Comparison of ENCODE assay signal across 8 cellular contexts in genomic region chr18:32930695-32931301, GRCh38.
DNase-seq lines count a peak whose midpoint lies in the region; ATAC-seq and TF ChIP-seq lines count a peak whose summit lies in the region.

No MANE protein-coding gene starts in this region.

- no peak overlapping the region for H3K27ac Mint-ChIP-seq in T-helper 17 cell

- H3K9me3 ChIP-seq in cardiac muscle cell (ENCODE audit: low read depth) = no peaks in the 10 kb centered on the region
- H3K9me3 ChIP-seq in T-helper 17 cell (ENCODE audit: control insufficient read depth, low read length, poor library complexity, severe bottlenecking) = no peaks in the 10 kb centered on the region

- no peak overlapping the region for H3K27ac ChIP-seq in cardiac muscle cell

- intact Hi-C loops in Right ventricle myocardium superior (cut with DNase I) = no loop called here
- intact Hi-C loops in left colon (cut with DNase I, micrococcal nuclease) = no loop called here

- DNase-seq in cardiac muscle cell (ENCODE audit: low read depth in 1 of 2, low spot score in 1 of 2) = peak; percentile 63 to 68
- DNase-seq in Right ventricle myocardium superior = no peak
- DNase-seq in MV-4-11 (lab: John Stamatoyannopoulos, UW) = peak; percentile 60
- DNase-seq in T-helper 17 cell = no peak
- no peak for DNase-seq in left colon
- no peak for DNase-seq in stimulated activated CD4-positive, alpha-beta T cell treated with anti-CD3 and anti-CD28 coated beads, Interleukin-15, amount 100 ng/mL, for 24 hours
- DNase-seq in NCI-H2227 treated with DMSO at 0.1 percent for 48 hours (lab: John Stamatoyannopoulos, UW) = no peak

- no peaks in the 10 kb centered on the region for H3K27me3 ChIP-seq in cardiac muscle cell

- no peaks in the 10 kb centered on the region for H3K4me1 Mint-ChIP-seq in T-helper 17 cell

- H3K4me1 ChIP-seq in cardiac muscle cell (ENCODE audit: low read depth) = no peaks in the 10 kb centered on the region

- H3K36me3 ChIP-seq in cardiac muscle cell = no peaks in the 10 kb centered on the region

- H3K4me3 ChIP-seq in cardiac muscle cell = no peak overlapping the region

- ATAC-seq in Right ventricle myocardium superior (ENCODE audit: poor library complexity) = no peak
- ATAC-seq in HG02623 (IDR thresholded peaks at IDR 0.05; ENCODE audit: unreplicated experiment) = peak; percentile 100
- ATAC-seq in T-helper 17 cell = peak; percentile 51
- peak; percentile 71 for ATAC-seq in left colon

- peak; percentile 74 for TF ChIP-seq CTCF in cardiac muscle cell (IDR thresholded peaks at IDR 0.05; ENCODE audit: low read depth, low read length)

- H3K36me3 Mint-ChIP-seq in T-helper 17 cell (ENCODE audit: low read depth) = no peaks in the 10 kb centered on the region

- peaks cover 7% of the 10 kb centered on the region for H3K27me3 Mint-ChIP-seq in T-helper 17 cell

- no peak overlapping the region for H3K4me3 Mint-ChIP-seq in T-helper 17 cell

Comparison
In these comparisons a context has a peak if more than half of its experiments do, and no peak if none do; other contexts are left out.
1. DNase-seq: peak in cardiac muscle cell (2 of 2) and MV-4-11 (single experiment); none in Right ventricle myocardium superior (single experiment), T-helper 17 cell (0 of 3), left colon (0 of 2), stimulated activated CD4-positive, alpha-beta T cell treated with anti-CD3 and anti-CD28 coated beads, Interleukin-15, amount 100 ng/mL, for 24 hours (single experiment) and NCI-H2227 treated with DMSO at 0.1 percent for 48 hours (single experiment).